Comparison of ENCODE assay signal across 18 cellular contexts in the genomic region with DNA sequence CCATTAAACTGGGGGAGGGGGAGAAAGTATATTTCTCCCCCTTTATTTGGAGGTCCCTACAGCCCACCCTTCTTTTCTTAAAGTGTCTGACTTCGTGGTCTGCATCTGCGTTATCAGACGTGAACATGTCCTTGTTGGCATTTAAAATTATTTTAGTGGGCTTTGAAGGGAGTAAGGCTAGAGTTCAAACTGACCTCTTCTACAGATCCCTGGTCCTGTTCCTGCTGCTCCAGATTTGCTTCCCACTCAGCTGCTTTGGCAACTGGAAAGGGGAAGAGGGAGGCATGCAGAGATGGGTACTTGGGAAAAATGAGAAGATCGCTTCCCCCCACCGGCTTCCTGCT. TPM values are rescaled to one million over a fixed set of nuclear protein-coding genes. Genes with fewer than 3 reads are reported as not detected.
DNase-seq lines count a peak whose midpoint lies in the region; ATAC-seq and TF ChIP-seq lines count a peak whose summit lies in the region.
"Had no signal": no experiment of that assay in that cellular context is flagged by ENCODE, and none has a peak within 500 bp of the region (broad histone marks: within the 10 kb centered on the region; RNA-seq: fewer than 3 reads in every experiment).

No MANE protein-coding gene starts in this region.

- no peak overlapping the region for H3K4me2 ChIP-seq in neural cell (ENCODE audit: low read length)

- no peak for ATAC-seq in lower lobe of right lung
- ATAC-seq in GM21723 (IDR thresholded peaks at IDR 0.05; ENCODE audit: unreplicated experiment), result no peak

- no peak for DNase-seq in A673 (ENCODE audit: low spot score)
- no peak for DNase-seq in RPMI8226
- no peak for DNase-seq in lower lobe of right lung
- DNase-seq in Calu3, result no peak
- DNase-seq: MM.1S; NCI-H187 treated with DMSO at 0.1 percent for 48 hours; stimulated activated CD4-positive, alpha-beta T cell treated with anti-CD3 and anti-CD28 coated beads, Interleukin-12 subunit alpha, Interleukin-12 subunit beta, amount 100 ng/mL, for 4 hours; T-helper 1 cell had no signal

- CTCF ChIA-PET in A673 (lab: Charles Lee), result no interaction called here
- CTCF ChIA-PET in Calu3 (lab: Charles Lee), result no interaction called here

- POLR2A ChIA-PET in A673 (lab: Charles Lee; ENCODE audit: low non-redundant PET), result no interaction called here

- no peaks in the 10 kb centered on the region for H3K9me3 Mint-ChIP-seq in Calu3 (ENCODE audit: low read depth, unreplicated experiment)

- H3K36me3 ChIP-seq in A673 (ENCODE audit: insufficient read depth, low read length, poor library complexity, severe bottlenecking) (no peaks in the 10 kb centered on the region), HUES6 (ENCODE audit: control insufficient read depth, insufficient read depth, low read length) (no peaks in the 10 kb centered on the region), ectodermal cell (ENCODE audit: control insufficient read depth, insufficient read depth, low read length) (no peaks in the 10 kb centered on the region), neural cell (ENCODE audit: insufficient read depth, low read length) (no peaks in the 10 kb centered on the region), lower lobe of right lung (no peaks in the 10 kb centered on the region)
- H3K36me3 ChIP-seq: cardiac muscle cell, prostate gland had no signal

- BruUV-seq in A673 (replicated peaks; lab: Mats Ljungman, UMichigan) (no TSS peak), Calu3 (replicated peaks; lab: Mats Ljungman, UMichigan) (no TSS peak)

- H3K9ac ChIP-seq in HUES6 (ENCODE audit: low read length), result no peak overlapping the region
- no peak overlapping the region for H3K9ac ChIP-seq in neural cell (ENCODE audit: low read length)

- H3K9me3 ChIP-seq in A673 (ENCODE audit: low read depth, low read length, poor library complexity, severe bottlenecking) (no peaks in the 10 kb centered on the region), HUES6 (ENCODE audit: control insufficient read depth, insufficient read depth, low read depth, low read length) (no peaks in the 10 kb centered on the region), ectodermal cell (ENCODE audit: control insufficient read depth, low read length) (no peaks in the 10 kb centered on the region), neural cell (ENCODE audit: low read length) (no peaks in the 10 kb centered on the region), lower lobe of right lung (no peaks in the 10 kb centered on the region)
- H3K9me3 ChIP-seq: prostate gland had no signal

- no peaks in the 10 kb centered on the region for H3K79me2 ChIP-seq in neural cell (replicated peaks; ENCODE audit: insufficient read depth, low read length)

- H3K27ac ChIP-seq in A673 (ENCODE audit: low read depth, low read length, poor library complexity, severe bottlenecking), result no peak overlapping the region
- H3K27ac ChIP-seq in HUES6 (ENCODE audit: low read depth, low read length), result no peak overlapping the region
- no peak overlapping the region for H3K27ac ChIP-seq in ectodermal cell (ENCODE audit: insufficient read depth, low read depth, low read length, poor library complexity, severe bottlenecking)
- H3K27ac ChIP-seq in neural cell (ENCODE audit: low read length), result no peak overlapping the region
- H3K27ac ChIP-seq in lower lobe of right lung, result no peak overlapping the region
- H3K27ac ChIP-seq: cardiac muscle cell, prostate gland had no signal

- H3K9me2 ChIP-seq in neural cell (ENCODE audit: insufficient read depth, low read length), result no peaks in the 10 kb centered on the region

- H3K4me3 ChIP-seq in A673 (ENCODE audit: low read depth, low read length, poor library complexity, severe bottlenecking), result peak overlapping the region; percentile 49
- H3K4me3 ChIP-seq in HUES6 (ENCODE audit: low read depth, low read length), result peak overlapping the region; percentile 61
- H3K4me3 ChIP-seq in ectodermal cell (ENCODE audit: insufficient read depth, low read depth, low read length), result peak overlapping the region; percentile 25
- peak overlapping the region; percentile 60 for H3K4me3 ChIP-seq in neural cell (ENCODE audit: low read length)
- no peak overlapping the region for H3K4me3 ChIP-seq in lower lobe of right lung

- H3K4me1 ChIP-seq in A673 (ENCODE audit: insufficient read depth, low read length, poor library complexity, severe bottlenecking) (peaks cover 7% of the 10 kb centered on the region), HUES6 (ENCODE audit: control insufficient read depth, insufficient read depth, low read length) (peaks cover 39% of the 10 kb centered on the region), ectodermal cell (ENCODE audit: control insufficient read depth, insufficient read depth, low read length) (peaks cover 18% of the 10 kb centered on the region), lower lobe of right lung (peaks cover 33% of the 10 kb centered on the region)
- H3K4me1 ChIP-seq: prostate gland had no signal

- H4K20me1 ChIP-seq in neural cell (ENCODE audit: insufficient read depth), result no peaks in the 10 kb centered on the region

- intact Hi-C loops in A673 (cut with micrococcal nuclease; ENCODE audit: unreplicated experiment), result no loop called here
- intact Hi-C loops in lower lobe of right lung (cut with DNase I), result no loop called here
- intact Hi-C loops in Calu3 (cut with micrococcal nuclease; ENCODE audit: unreplicated experiment), result no loop called here

- H3F3A ChIP-seq in neural cell (ENCODE audit: insufficient read depth, low read length, poor library complexity, severe bottlenecking), result no peaks in the 10 kb centered on the region

- no peak for TF ChIP-seq EP300 in neural cell (conservative IDR thresholded peaks at IDR 0.05; ENCODE audit: poor library complexity, severe bottlenecking)

- no peaks in the 10 kb centered on the region for H3K36me3 Mint-ChIP-seq in Calu3 (ENCODE audit: insufficient read depth, unreplicated experiment)

- H2AFZ ChIP-seq in neural cell (ENCODE audit: low read depth, low read length), result no peak overlapping the region

- no peak for TF ChIP-seq RAD21 in neural cell (conservative IDR thresholded peaks at IDR 0.05)

- 0 to 3% methylated on average over 5 of the region's 5 CpGs for WGBS in ectodermal cell, 2 experiments

- H3K27me3 ChIP-seq in A673 (replicated peaks; ENCODE audit: insufficient read depth, low read depth, low read length, poor library complexity), result peaks cover 96% of the 10 kb centered on the region
- peaks cover 100% of the 10 kb centered on the region for H3K27me3 ChIP-seq in HUES6 (ENCODE audit: control insufficient read depth, insufficient read depth, low read length)
- peaks cover 100% of the 10 kb centered on the region for H3K27me3 ChIP-seq in ectodermal cell (ENCODE audit: control insufficient read depth, insufficient read depth, low read length, poor library complexity, severe bottlenecking)
- H3K27me3 ChIP-seq in neural cell (ENCODE audit: insufficient read depth, low read depth, low read length), result peaks cover 100% of the 10 kb centered on the region
- peaks cover 98% of the 10 kb centered on the region for H3K27me3 ChIP-seq in lower lobe of right lung (ENCODE audit: low read depth)

- no peaks in the 10 kb centered on the region for H3K4me1 Mint-ChIP-seq in Calu3 (ENCODE audit: low read depth, unreplicated experiment)

- TF ChIP-seq CTCF in A673 (conservative IDR thresholded peaks at IDR 0.05; ENCODE audit: low read depth, low read length) (no peak), neural cell (IDR thresholded peaks at IDR 0.05; ENCODE audit: poor library complexity, severe bottlenecking) (no peak), lower lobe of right lung (IDR thresholded peaks at IDR 0.05) (no peak), Calu3 (IDR thresholded peaks at IDR 0.05; ENCODE audit: unreplicated experiment) (no peak)

- peaks cover 36% of the 10 kb centered on the region for H3K27me3 Mint-ChIP-seq in Calu3 (ENCODE audit: unreplicated experiment)

- no peak overlapping the region for H3K4me3 Mint-ChIP-seq in Calu3 (ENCODE audit: low read depth, unreplicated experiment)

- no peak overlapping the region for H3K27ac Mint-ChIP-seq in Calu3 (ENCODE audit: unreplicated experiment)

TF ChIP-seq in neural cell, 6 proteins besides CTCF, POLR2A, EP300 and RAD21 (continues in another document):
- TF ChIP-seq, protein P1, sequence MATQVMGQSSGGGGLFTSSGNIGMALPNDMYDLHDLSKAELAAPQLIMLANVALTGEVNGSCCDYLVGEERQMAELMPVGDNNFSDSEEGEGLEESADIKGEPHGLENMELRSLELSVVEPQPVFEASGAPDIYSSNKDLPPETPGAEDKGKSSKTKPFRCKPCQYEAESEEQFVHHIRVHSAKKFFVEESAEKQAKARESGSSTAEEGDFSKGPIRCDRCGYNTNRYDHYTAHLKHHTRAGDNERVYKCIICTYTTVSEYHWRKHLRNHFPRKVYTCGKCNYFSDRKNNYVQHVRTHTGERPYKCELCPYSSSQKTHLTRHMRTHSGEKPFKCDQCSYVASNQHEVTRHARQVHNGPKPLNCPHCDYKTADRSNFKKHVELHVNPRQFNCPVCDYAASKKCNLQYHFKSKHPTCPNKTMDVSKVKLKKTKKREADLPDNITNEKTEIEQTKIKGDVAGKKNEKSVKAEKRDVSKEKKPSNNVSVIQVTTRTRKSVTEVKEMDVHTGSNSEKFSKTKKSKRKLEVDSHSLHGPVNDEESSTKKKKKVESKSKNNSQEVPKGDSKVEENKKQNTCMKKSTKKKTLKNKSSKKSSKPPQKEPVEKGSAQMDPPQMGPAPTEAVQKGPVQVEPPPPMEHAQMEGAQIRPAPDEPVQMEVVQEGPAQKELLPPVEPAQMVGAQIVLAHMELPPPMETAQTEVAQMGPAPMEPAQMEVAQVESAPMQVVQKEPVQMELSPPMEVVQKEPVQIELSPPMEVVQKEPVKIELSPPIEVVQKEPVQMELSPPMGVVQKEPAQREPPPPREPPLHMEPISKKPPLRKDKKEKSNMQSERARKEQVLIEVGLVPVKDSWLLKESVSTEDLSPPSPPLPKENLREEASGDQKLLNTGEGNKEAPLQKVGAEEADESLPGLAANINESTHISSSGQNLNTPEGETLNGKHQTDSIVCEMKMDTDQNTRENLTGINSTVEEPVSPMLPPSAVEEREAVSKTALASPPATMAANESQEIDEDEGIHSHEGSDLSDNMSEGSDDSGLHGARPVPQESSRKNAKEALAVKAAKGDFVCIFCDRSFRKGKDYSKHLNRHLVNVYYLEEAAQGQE (IDR thresholded peaks at IDR 0.05; ENCODE audit: borderline replicate concordance), result no peak
- no peak for TF ChIP-seq POLR2AphosphoS5 (IDR thresholded peaks at IDR 0.05)

RNA-seq across cellular contexts. Expression of a gene that starts 0.6 kb away (rescaled TPM):
- total RNA-seq in A673 (2021) (0.13 and 0.28 TPM in 2 replicates), lower lobe of right lung (not detected), Calu3 (2022) (not detected in 2 replicates)
- not detected for polyA plus RNA-seq in ectodermal cell (2013, experiment 1 of 4)
- 0.09 TPM for polyA plus RNA-seq in ectodermal cell (2013, experiment 2 of 4)
- polyA plus RNA-seq in ectodermal cell (2013, experiment 3 of 4), result not detected
- polyA plus RNA-seq in ectodermal cell (2013, experiment 4 of 4), result 0.08 TPM
- not detected in 2 replicates for polyA plus RNA-seq in neural cell
- not detected in 2 replicates for polyA minus RNA-seq in neural cell
- total RNA-seq: cardiac muscle cell, dermis microvascular lymphatic vessel endothelial cell, lung microvascular endothelial cell, NCI-H460 had no signal
- polyA plus RNA-seq: cardiac muscle cell, esophagus had no signal

RNA-seq across cellular contexts. Expression of a gene that starts 22.5 kb away (rescaled TPM):
- total RNA-seq in A673 (2021) (1.5 and 3.1 TPM in 2 replicates), lower lobe of right lung (not detected), Calu3 (2022) (not detected in 2 replicates)
- 3.3 TPM for polyA plus RNA-seq in ectodermal cell (2013, experiment 1 of 4)
- polyA plus RNA-seq in ectodermal cell (2013, experiment 2 of 4), result 3.3 TPM
- polyA plus RNA-seq in ectodermal cell (2013, experiment 3 of 4), result 1.8 TPM
- 3.2 TPM for polyA plus RNA-seq in ectodermal cell (2013, experiment 4 of 4)
- 0.12 TPM in 1 of 2 replicates, not detected in the other for polyA plus RNA-seq in neural cell
- polyA minus RNA-seq in neural cell, result not detected in 2 replicates
- total RNA-seq: dermis microvascular lymphatic vessel endothelial cell, lung microvascular endothelial cell had no signal
- polyA plus RNA-seq: esophagus had no signal
